ENCODE assay signal across 8 cellular contexts in the genomic region with DNA sequence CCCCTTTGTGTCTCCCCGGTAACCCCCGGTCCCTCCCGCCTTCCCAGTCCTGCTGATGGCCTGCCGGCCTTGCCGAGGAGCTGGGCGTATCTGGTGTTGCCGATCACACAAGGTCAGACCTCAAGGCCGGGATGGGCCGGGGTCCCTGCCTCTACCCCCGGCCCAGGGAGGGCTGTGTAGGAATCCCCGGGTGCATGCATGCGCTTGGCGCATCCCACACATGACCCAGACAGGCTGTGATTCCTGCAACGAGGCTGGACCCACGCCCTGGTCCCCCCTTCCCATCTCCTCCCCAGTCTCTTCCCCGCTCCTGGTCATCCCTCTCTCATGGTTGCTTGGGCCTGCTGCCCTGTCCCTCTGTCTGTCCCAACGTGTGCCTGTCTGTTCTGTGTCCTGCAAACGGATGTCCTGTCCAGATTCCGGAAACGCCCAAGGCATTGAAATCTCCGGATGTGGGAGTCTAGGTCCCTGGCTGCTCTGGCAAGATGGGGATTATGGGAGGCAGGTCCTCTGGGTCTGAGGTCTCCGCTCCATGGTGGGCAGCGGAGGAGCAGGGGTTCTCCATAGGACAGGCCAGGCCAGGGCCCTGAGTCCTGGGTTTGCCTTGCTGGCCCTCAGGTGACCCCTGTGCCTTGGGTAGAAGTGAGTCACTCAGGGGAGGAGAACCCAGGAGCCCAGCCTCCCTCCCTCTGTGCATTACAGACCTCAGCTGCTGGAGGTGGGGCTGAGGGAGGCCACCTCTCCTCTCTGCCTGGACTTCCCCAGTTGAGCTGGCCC. TPM values are rescaled to one million over a fixed set of nuclear protein-coding genes. Genes with fewer than 3 reads are reported as not detected.
DNase-seq lines count a peak whose midpoint lies in the region; ATAC-seq, FAIRE-seq and TF ChIP-seq lines count a peak whose summit lies in the region.

No MANE protein-coding gene starts in this region.

- no peak for TF ChIP-seq POLR2A in GM12878 (IDR thresholded peaks at IDR 0.05; ENCODE audit: low read depth, low read length)

- H3K36me3 ChIP-seq in Panc1 (ENCODE audit: control insufficient read depth, insufficient read depth, low read length) (no peaks in the 10 kb centered on the region), GM12878 (ENCODE audit: control insufficient read depth in 2 of 2, insufficient read depth in 2 of 2, low read length in 1 of 2) (no peaks in the 10 kb centered on the region)

- H3K4me1 ChIP-seq in Panc1 (ENCODE audit: control insufficient read depth, insufficient read depth, low read length) (peaks cover 8% of the 10 kb centered on the region), GM12878 (ENCODE audit: control insufficient read depth, insufficient read depth, low read length) (peaks cover 30% of the 10 kb centered on the region)

- in situ Hi-C loops in Panc1 (cut with HindIII; ENCODE audit: low pct_unique_long_range_greater_than_20kb, low sequenced_read_pairs) (no loop called here), GM12878 (cut with MboI) (no loop called here)

- H3K4me2 ChIP-seq in GM12878 (ENCODE audit: control insufficient read depth, insufficient read depth): peak overlapping the region; percentile 91

- ATAC-seq in Panc1 (peak; percentile 85), GM12878 (peak; percentile 11), GM21423 (IDR thresholded peaks at IDR 0.05; ENCODE audit: unreplicated experiment) (no peak), HG02938 (IDR thresholded peaks at IDR 0.05; ENCODE audit: unreplicated experiment) (no peak)

- no peak overlapping the region for H3K9ac ChIP-seq in GM12878 (ENCODE audit: control insufficient read depth, insufficient read depth, low read length)

- CTCF ChIA-PET in Panc1 (lab: Charles Lee) (interaction anchor here (0.5 kb wide), 1 partner anchor 40 kb away, joined by 7 read pairs; the partner anchor contains the start of gene PTGER1), GM12878 (lab: Yijun Ruan, JAX) (no interaction called here)

- SMC1A ChIA-PET in GM12878 (lab: Charles Lee; ENCODE audit: uncharacterized antibody, unreplicated experiment): no interaction called here

- BruUV-seq in Panc1 (replicated peaks; lab: Mats Ljungman, UMichigan) (no TSS peak), GM12878 (replicated peaks; lab: Mats Ljungman, UMichigan) (no TSS peak)

- H4K20me1 ChIP-seq in GM12878 (ENCODE audit: control insufficient read depth, insufficient read depth): no peaks in the 10 kb centered on the region

- intact Hi-C loops in Panc1 (cut with micrococcal nuclease; ENCODE audit: unreplicated experiment) (no loop called here), GM12878 (cut with micrococcal nuclease; ENCODE audit: unreplicated experiment) (loop anchor here (5.0 kb wide), 1 partner anchor 38 kb away; no protein-coding TSS in a partner anchor)

- TF ChIP-seq CTCF in Panc1 (IDR thresholded peaks at IDR 0.05) (no peak), GM12878 (IDR thresholded peaks at IDR 0.05 in 2 of 3, conservative IDR thresholded peaks at IDR 0.05 in 1 of 3; ENCODE audit: control insufficient read depth in 2 of 3, extremely low read depth in 1 of 3, insufficient read depth in 1 of 3, low read depth in 3 of 3, low read length in 3 of 3) (no peak)

- no peak for FAIRE-seq in GM12878 (lab: Jason Lieb, UNC)

- 84% methylated on average over 22 of the region's 23 CpGs for WGBS in GM12878 (ENCODE audit: insufficient coverage, insufficient replicate concordance, low lambda C conversion rate, missing lambda C conversion rate)

- TF ChIP-seq RAD21 in GM12878 (IDR thresholded peaks at IDR 0.05; ENCODE audit: insufficient read depth, low read depth, low read length): no peak

- POLR2A ChIA-PET in Panc1 (lab: Charles Lee): no interaction called here
- POLR2A ChIA-PET in GM12878 (lab: Charles Lee): interaction anchor here (0.5 to 0.6 kb wide), 2 partner anchors 14 to 53 kb away, joined by 4 to 5 read pairs; partner anchors contain the start of gene ADGRE5

- H3K27me3 ChIP-seq in Panc1 (ENCODE audit: control insufficient read depth, insufficient read depth, low read length): no peaks in the 10 kb centered on the region
- H3K27me3 ChIP-seq in GM12878 (replicated peaks in 1 of 2; ENCODE audit: control insufficient read depth in 2 of 2, insufficient read depth in 2 of 2, low read length in 1 of 2): no peaks in the 10 kb centered on the region

- TF ChIP-seq EP300 in GM12878 (IDR thresholded peaks at IDR 0.05; ENCODE audit: borderline replicate concordance in 1 of 2, control insufficient read depth in 1 of 2, low read depth in 2 of 2, low read length in 2 of 2): no peak

- peak overlapping the region; percentile 82 for H3K27ac ChIP-seq in Panc1 (ENCODE audit: low read length)
- H3K27ac ChIP-seq in GM12878 (ENCODE audit: control insufficient read depth, insufficient read depth): no peak overlapping the region

- DNase-seq in GM04504 (ENCODE audit: low read depth): peak; percentile 65
- DNase-seq in Panc1 (ENCODE audit: low read depth, low spot score): no peak
- no peak for DNase-seq in GM12878 (ENCODE audit: low read depth, low spot score)
- DNase-seq in kidney tubule cell (ENCODE audit: low spot score): peak; percentile 90
- DNase-seq in stimulated activated CD8-positive, alpha-beta memory T cell treated with anti-CD3 and anti-CD28 coated beads, Interleukin-12 subunit alpha, Interleukin-12 subunit beta, amount 100 ng/mL, for 4 hours (ENCODE audit: low read depth): peak; percentile 43
- DNase-seq in hippocampal formation (lab: John Stamatoyannopoulos, UW): no peak

- peaks cover 23% of the 10 kb centered on the region for H3K79me2 ChIP-seq in GM12878 (ENCODE audit: control insufficient read depth, insufficient read depth, low read length)

- RAD21 ChIA-PET in GM12878 (lab: Charles Lee; ENCODE audit: unreplicated experiment): interaction anchor here (0.5 kb wide), 1 partner anchor 18 kb away, joined by 3 read pairs; no protein-coding TSS in a partner anchor

- H3K9me3 ChIP-seq in Panc1 (ENCODE audit: control insufficient read depth, insufficient read depth, low read depth, low read length) (no peaks in the 10 kb centered on the region), GM12878 (replicated peaks; ENCODE audit: control insufficient read depth, insufficient read depth, low read length) (no peaks in the 10 kb centered on the region)

- H3K4me3 ChIP-seq in Panc1 (ENCODE audit: low read depth in 2 of 2, low read length in 2 of 2): peak overlapping the region; percentile 53 to 64
- peak overlapping the region; percentile 90; the same call in 1 of the 2 replicates for H3K4me3 ChIP-seq in GM12878

- H2AFZ ChIP-seq in GM12878 (ENCODE audit: control insufficient read depth, low read depth, low read length): no peak overlapping the region

RNA-seq across cellular contexts. Expression of gene PKN1, which starts 1.6 kb away (rescaled TPM):
- 205 TPM for total RNA-seq in Panc1 (2021; ENCODE audit: unreplicated experiment)
- 226 TPM for polyA plus RNA-seq in Panc1 (2012; ENCODE audit: insufficient read length)
- total RNA-seq in GM12878 (2013; cell fraction: nucleolus; rRNA removed): 65.2 and 69.3 TPM in 2 replicates
- total RNA-seq in GM12878 (2014; rRNA removed): 68.0 and 80.0 TPM in 2 replicates
- 47.8 and 54.2 TPM in 2 replicates for total RNA-seq in GM12878 (2014; rRNA removed; fragmentation: Illumina TruSeq; extraction: Trizol)
- total RNA-seq in GM12878 (2021): 189 and 202 TPM in 2 replicates
- polyA plus RNA-seq in GM12878 (2011; ENCODE audit: low read depth): 24.3 TPM
- 26.0 and 49.8 TPM in 2 replicates for polyA plus RNA-seq in GM12878 (2011; rRNA removed)
- polyA plus RNA-seq in GM12878 (2011; cell fraction: cytosol; rRNA removed): 60.4 and 77.2 TPM in 2 replicates
- polyA plus RNA-seq in GM12878 (2011; cell fraction: nucleus; rRNA removed): 89.7 and 112 TPM in 2 replicates
- polyA plus RNA-seq in GM12878 (2012): 75.7 and 100 TPM in 2 replicates
- polyA plus RNA-seq in GM12878 (2014; fragmentation: Illumina TruSeq; extraction: Trizol): 18.9 and 45.4 TPM in 2 replicates
- polyA plus RNA-seq in GM12878 (2014; fragmentation: Nextera tagmentation; extraction: Ambion mirVana): 1 to 10 TPM; 1.0 to 1.4 TPM
- 77.3 and 91.2 TPM in 2 replicates for polyA plus RNA-seq in GM12878 (2014; rRNA removed)
- 10 to 100 TPM; 51.3 to 60.1 TPM for polyA plus RNA-seq in GM12878 (2016; fragmentation: Nextera tagmentation; extraction: Ambion mirVana)
- 59.2 and 121 TPM in 2 replicates for polyA minus RNA-seq in GM12878 (2011; rRNA and poly(A)+ RNA removed)
- polyA minus RNA-seq in GM12878 (2011; cell fraction: cytosol; rRNA and poly(A)+ RNA removed): 51.6 and 70.8 TPM in 2 replicates
- polyA minus RNA-seq in GM12878 (2011; cell fraction: nucleus; rRNA and poly(A)+ RNA removed): 17.0 and 26.6 TPM in 2 replicates

RNA-seq across cellular contexts. Expression of gene DDX39A, which starts 15.6 kb away (rescaled TPM):
- total RNA-seq in Panc1 (2021; ENCODE audit: unreplicated experiment): 117 TPM
- 96.9 TPM for polyA plus RNA-seq in Panc1 (2012; ENCODE audit: insufficient read length)
- total RNA-seq in GM12878 (2013; cell fraction: nucleolus; rRNA removed): 162 and 204 TPM in 2 replicates
- total RNA-seq in GM12878 (2014; rRNA removed): 248 and 280 TPM in 2 replicates
- 109 and 116 TPM in 2 replicates for total RNA-seq in GM12878 (2014; rRNA removed; fragmentation: Illumina TruSeq; extraction: Trizol)
- total RNA-seq in GM12878 (2021): 218 and 236 TPM in 2 replicates
- polyA plus RNA-seq in GM12878 (2011; ENCODE audit: low read depth): 90.3 TPM
- 56.8 and 134 TPM in 2 replicates for polyA plus RNA-seq in GM12878 (2011; rRNA removed)
- 158 and 220 TPM in 2 replicates for polyA plus RNA-seq in GM12878 (2011; cell fraction: cytosol; rRNA removed)
- 1,234 and 1,343 TPM in 2 replicates for polyA plus RNA-seq in GM12878 (2011; cell fraction: nucleus; rRNA removed)
- 147 and 173 TPM in 2 replicates for polyA plus RNA-seq in GM12878 (2012)
- 40.7 and 113 TPM in 2 replicates for polyA plus RNA-seq in GM12878 (2014; fragmentation: Illumina TruSeq; extraction: Trizol)
- polyA plus RNA-seq in GM12878 (2014; fragmentation: Nextera tagmentation; extraction: Ambion mirVana): 100 to 1,000 TPM; 168 to 212 TPM
- polyA plus RNA-seq in GM12878 (2014; rRNA removed): 249 and 298 TPM in 2 replicates
- 100 to 1,000 TPM; 356 to 378 TPM for polyA plus RNA-seq in GM12878 (2016; fragmentation: Nextera tagmentation; extraction: Ambion mirVana)
- polyA minus RNA-seq in GM12878 (2011; rRNA and poly(A)+ RNA removed): 84.7 and 109 TPM in 2 replicates
- 46.0 and 52.9 TPM in 2 replicates for polyA minus RNA-seq in GM12878 (2011; cell fraction: cytosol; rRNA and poly(A)+ RNA removed)
- polyA minus RNA-seq in GM12878 (2011; cell fraction: nucleus; rRNA and poly(A)+ RNA removed): 125 and 175 TPM in 2 replicates

RNA-seq across cellular contexts. Expression of gene PTGER1, which starts 40.4 kb away (rescaled TPM):
- 2.2 TPM for total RNA-seq in Panc1 (2021; ENCODE audit: unreplicated experiment)
- 3.2 TPM for polyA plus RNA-seq in Panc1 (2012; ENCODE audit: insufficient read length)
- not detected in 2 replicates for total RNA-seq in GM12878 (2013; cell fraction: nucleolus; rRNA removed)
- total RNA-seq in GM12878 (2014; rRNA removed): not detected in 2 replicates
- total RNA-seq in GM12878 (2014; rRNA removed; fragmentation: Illumina TruSeq; extraction: Trizol): not detected in 2 replicates
- not detected in 2 replicates for total RNA-seq in GM12878 (2021)
- not detected for polyA plus RNA-seq in GM12878 (2011; ENCODE audit: low read depth)
- polyA plus RNA-seq in GM12878 (2011; rRNA removed): not detected in 2 replicates
- not detected in 2 replicates for polyA plus RNA-seq in GM12878 (2011; cell fraction: cytosol; rRNA removed)
- polyA plus RNA-seq in GM12878 (2011; cell fraction: nucleus; rRNA removed): not detected in 2 replicates
- polyA plus RNA-seq in GM12878 (2012): not detected in 2 replicates
- not detected in 2 replicates for polyA plus RNA-seq in GM12878 (2014; fragmentation: Illumina TruSeq; extraction: Trizol)
- not detected for polyA plus RNA-seq in GM12878 (2014; fragmentation: Nextera tagmentation; extraction: Ambion mirVana)
- polyA plus RNA-seq in GM12878 (2014; rRNA removed): not detected in 2 replicates
- polyA plus RNA-seq in GM12878 (2016; fragmentation: Nextera tagmentation; extraction: Ambion mirVana): not detected
- not detected in 2 replicates for polyA minus RNA-seq in GM12878 (2011; rRNA and poly(A)+ RNA removed)
- polyA minus RNA-seq in GM12878 (2011; cell fraction: cytosol; rRNA and poly(A)+ RNA removed): not detected in 2 replicates
- polyA minus RNA-seq in GM12878 (2011; cell fraction: nucleus; rRNA and poly(A)+ RNA removed): not detected in 2 replicates

RNA-seq across cellular contexts. Expression of gene ADGRE5, which starts 53.5 kb away (rescaled TPM):
- total RNA-seq in Panc1 (2021; ENCODE audit: unreplicated experiment) (109 TPM), GM12878 (2014; rRNA removed) (75.3 and 81.7 TPM in 2 replicates), GM12878 (2014; rRNA removed; fragmentation: Illumina TruSeq; extraction: Trizol) (20.7 and 23.9 TPM in 2 replicates), GM12878 (2021) (103 and 111 TPM in 2 replicates)
- 128 TPM for polyA plus RNA-seq in Panc1 (2012; ENCODE audit: insufficient read length)
- total RNA-seq in GM12878 (2013; cell fraction: nucleolus; rRNA removed): 147 and 180 TPM in 2 replicates
- 23.2 TPM for polyA plus RNA-seq in GM12878 (2011; ENCODE audit: low read depth)
- polyA plus RNA-seq in GM12878 (2011; rRNA removed) (19.1 and 31.8 TPM in 2 replicates), GM12878 (2014; fragmentation: Illumina TruSeq; extraction: Trizol) (31.0 and 48.2 TPM in 2 replicates), GM12878 (2014; fragmentation: Nextera tagmentation; extraction: Ambion mirVana) (1 to 10 TPM; 4.0 to 4.5 TPM), GM12878 (2014; rRNA removed) (59.7 and 67.2 TPM in 2 replicates), GM12878 (2016; fragmentation: Nextera tagmentation; extraction: Ambion mirVana) (10 to 100 TPM; 66.3 to 71.8 TPM)
- 42.8 and 43.6 TPM in 2 replicates for polyA plus RNA-seq in GM12878 (2011; cell fraction: cytosol; rRNA removed)
- polyA plus RNA-seq in GM12878 (2011; cell fraction: nucleus; rRNA removed): 211 and 230 TPM in 2 replicates
- polyA plus RNA-seq in GM12878 (2012): 62.9 and 69.7 TPM in 2 replicates
- 58.1 and 96.5 TPM in 2 replicates for polyA minus RNA-seq in GM12878 (2011; rRNA and poly(A)+ RNA removed)
- 35.2 and 47.0 TPM in 2 replicates for polyA minus RNA-seq in GM12878 (2011; cell fraction: cytosol; rRNA and poly(A)+ RNA removed)
- 50.1 and 74.1 TPM in 2 replicates for polyA minus RNA-seq in GM12878 (2011; cell fraction: nucleus; rRNA and poly(A)+ RNA removed)

Comparison
In these comparisons a context has a peak if more than half of its experiments do, and no peak if none do; other contexts are left out.
1. DNase-seq: peak in GM04504 (single experiment), kidney tubule cell (single experiment) and stimulated activated CD8-positive, alpha-beta memory T cell treated with anti-CD3 and anti-CD28 coated beads, Interleukin-12 subunit alpha, Interleukin-12 subunit beta, amount 100 ng/mL, for 4 hours (single experiment); none in Panc1 (single experiment), GM12878 (single experiment) and hippocampal formation (0 of 2).
2. ATAC-seq: peak in Panc1 (single experiment) and GM12878 (single experiment); none in GM21423 (single experiment) and HG02938 (single experiment).